ENCODE assay signal across 16 cellular contexts in genomic region chr2:238424313-238424700, GRCh38. TPM values are rescaled to one million over a fixed set of nuclear protein-coding genes. Genes with fewer than 3 reads are reported as not detected.
DNase-seq lines count a peak whose midpoint lies in the region; ATAC-seq and TF ChIP-seq lines count a peak whose summit lies in the region.
"Had no signal": no experiment of that assay in that cellular context is flagged by ENCODE, and none has a peak within 500 bp of the region (broad histone marks: within the 10 kb centered on the region; RNA-seq: fewer than 3 reads in every experiment).

No MANE protein-coding gene starts in this region.

- no peaks in the 10 kb centered on the region for H3K36me3 ChIP-seq in neural progenitor cell
- H3K36me3 ChIP-seq: lower lobe of right lung, right lobe of liver, upper lobe of left lung had no signal

- no peak overlapping the region for H3K27ac Mint-ChIP-seq in neural progenitor cell
- no peak overlapping the region for H3K27ac Mint-ChIP-seq in chondrocyte (ENCODE audit: unreplicated experiment)
- H3K27ac Mint-ChIP-seq: activated naive CD4-positive, alpha-beta T cell treated with anti-CD3 and anti-CD28 coated beads, Interleukin-2, amount 50 U/mL, for 72 hours had no signal

- H3K36me3 Mint-ChIP-seq in neural progenitor cell (peaks cover 5% of the 10 kb centered on the region), chondrocyte (ENCODE audit: low read depth) (no peaks in the 10 kb centered on the region)

- ATAC-seq in HG03108 (IDR thresholded peaks at IDR 0.05; ENCODE audit: unreplicated experiment) (no peak), HG03520 (IDR thresholded peaks at IDR 0.05; ENCODE audit: unreplicated experiment) (no peak)
- ATAC-seq: activated naive CD4-positive, alpha-beta T cell treated with anti-CD3 and anti-CD28 coated beads, Interleukin-2, amount 50 U/mL, for 72 hours; HepG2; lower lobe of right lung; right lobe of liver had no signal

- H3F3A ChIP-seq in neural progenitor cell (ENCODE audit: low read depth), result peaks cover 29% of the 10 kb centered on the region

- peak; percentile 28 for DNase-seq in Daoy (ENCODE audit: low read depth)
- peak; percentile 3 for DNase-seq in OCI-M1 (lab: John Stamatoyannopoulos, UW)
- DNase-seq in choroid plexus epithelial cell (ENCODE audit: low read depth), result peak; percentile 42
- no peak for DNase-seq in neural progenitor cell (ENCODE audit: low spot score)
- DNase-seq in chondrocyte (ENCODE audit: low spot score), result no peak
- DNase-seq: lower lobe of right lung; NCI-H1092 treated with DMSO at 0.1 percent for 48 hours; NCI-H2171; right lobe of liver; SHP77; stimulated activated CD4-positive, alpha-beta T cell treated with anti-CD3 and anti-CD28 coated beads, Interleukin-4, amount 100 ng/mL, for 1 hour; upper lobe of left lung had no signal

- H3K27me3 ChIP-seq in neural progenitor cell, result no peaks in the 10 kb centered on the region
- H3K27me3 ChIP-seq: right lobe of liver, upper lobe of left lung had no signal

- H3K4me1 ChIP-seq in neural progenitor cell, result peaks cover 35% of the 10 kb centered on the region

- H3K4me3 ChIP-seq in choroid plexus epithelial cell (ENCODE audit: low read depth, low read length), result no peak overlapping the region
- H3K4me3 ChIP-seq in neural progenitor cell, result no peak overlapping the region
- H3K4me3 ChIP-seq: lower lobe of right lung, right lobe of liver, upper lobe of left lung had no signal

- no peaks in the 10 kb centered on the region for H3K9me3 ChIP-seq in neural progenitor cell (ENCODE audit: low read depth)
- H3K9me3 ChIP-seq: lower lobe of right lung, right lobe of liver, upper lobe of left lung had no signal

- peaks cover 34% of the 10 kb centered on the region for H3K4me1 Mint-ChIP-seq in neural progenitor cell
- H3K4me1 Mint-ChIP-seq in chondrocyte (ENCODE audit: low read depth), result peaks cover 61% of the 10 kb centered on the region

- H3K9me3 Mint-ChIP-seq in neural progenitor cell (no peaks in the 10 kb centered on the region), chondrocyte (ENCODE audit: low read depth) (no peaks in the 10 kb centered on the region)
- H3K9me3 Mint-ChIP-seq: activated naive CD4-positive, alpha-beta T cell treated with anti-CD3 and anti-CD28 coated beads, Interleukin-2, amount 50 U/mL, for 72 hours had no signal

- H3K9ac ChIP-seq in neural progenitor cell, result no peak overlapping the region

- TF ChIP-seq CTCF in choroid plexus epithelial cell (conservative IDR thresholded peaks at IDR 0.05; ENCODE audit: low read depth, low read length) (no peak), neural progenitor cell (IDR thresholded peaks at IDR 0.05) (no peak), chondrocyte (IDR thresholded peaks at IDR 0.05) (no peak)

- H3K27me3 Mint-ChIP-seq in neural progenitor cell (ENCODE audit: insufficient read depth, low read depth), result no peaks in the 10 kb centered on the region
- no peaks in the 10 kb centered on the region for H3K27me3 Mint-ChIP-seq in chondrocyte (ENCODE audit: low read depth)

- peaks cover 19% of the 10 kb centered on the region for H4K20me1 ChIP-seq in neural progenitor cell (ENCODE audit: low read depth)

- no peak overlapping the region for H3K27ac ChIP-seq in neural progenitor cell
- H3K27ac ChIP-seq: lower lobe of right lung, right lobe of liver, upper lobe of left lung had no signal

- H2AFZ ChIP-seq in neural progenitor cell (replicated peaks), result no peak overlapping the region

- H3K4me2 ChIP-seq in neural progenitor cell, result no peak overlapping the region

- H3K4me3 Mint-ChIP-seq in neural progenitor cell, result peak overlapping the region; percentile 74
- no peak overlapping the region for H3K4me3 Mint-ChIP-seq in chondrocyte (ENCODE audit: unreplicated experiment)

- H3K79me2 ChIP-seq in neural progenitor cell (ENCODE audit: low read depth), result peaks cover 24% of the 10 kb centered on the region

RNA-seq across cellular contexts. Expression of gene ASB1, which starts 2.4 kb away (rescaled TPM):
- 33.7 and 86.3 TPM in 2 replicates for total RNA-seq in Daoy (2014; rRNA removed; shearing (Covaris generic))
- total RNA-seq in neural progenitor cell (ENCODE audit: low replicate concordance) (22.1 and 29.2 TPM in 2 replicates), chondrocyte (31.0 to 37.9 TPM (median 34.5 TPM) in 3 replicates)

Comparison
In these comparisons a context has a peak if more than half of its experiments do, and no peak if none do; other contexts are left out.
1. DNase-seq: peak in Daoy (single experiment), OCI-M1 (single experiment) and choroid plexus epithelial cell (single experiment); none in neural progenitor cell (single experiment) and chondrocyte (single experiment).